32 cellular contexts compared by ENCODE assay signal in the genomic region with DNA sequence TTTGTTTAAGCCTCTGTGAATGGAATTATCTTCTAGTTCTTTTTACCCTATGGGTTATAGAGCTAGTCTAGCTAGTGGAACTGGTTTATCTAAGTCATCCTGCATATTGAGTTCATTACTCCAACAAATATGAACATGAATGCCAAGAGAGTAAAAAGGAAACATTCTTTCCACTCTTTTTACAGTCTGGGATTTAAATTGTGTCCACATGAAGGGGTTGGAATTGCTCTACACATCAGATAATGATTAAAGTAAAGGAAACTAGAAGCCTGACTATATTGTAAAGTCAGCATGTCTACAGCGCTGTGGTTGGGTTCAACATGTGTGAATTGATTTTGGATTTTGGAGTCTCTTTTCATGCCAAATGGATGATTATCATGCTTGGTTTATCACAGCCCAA.
DNase-seq lines count a peak whose midpoint lies in the region; ATAC-seq and TF ChIP-seq lines count a peak whose summit lies in the region.
"Had no signal": no experiment of that assay in that cellular context is flagged by ENCODE, and none has a peak within 500 bp of the region (broad histone marks: within the 10 kb centered on the region; RNA-seq: fewer than 3 reads in every experiment).

No MANE protein-coding gene starts in this region.

- H3K4me2 ChIP-seq in mesenchymal stem cell (ENCODE audit: low read length, poor library complexity, severe bottlenecking) = no peak overlapping the region

- intact Hi-C loops in right cardiac atrium (cut with DNase I) = no loop called here
- intact Hi-C loops in psoas muscle (cut with DNase I) = no loop called here

- no peak overlapping the region for H2AK5ac ChIP-seq in mesenchymal stem cell (ENCODE audit: low read length, severe bottlenecking)

- no peak overlapping the region for H4K8ac ChIP-seq in mesenchymal stem cell (ENCODE audit: low read length)

- H3K36me3 ChIP-seq in mesenchymal stem cell (ENCODE audit: control insufficient read depth in 1 of 2, insufficient read depth in 2 of 2, low read depth in 1 of 2, low read length in 2 of 2) (no peaks in the 10 kb centered on the region), psoas muscle (ENCODE audit: insufficient read depth in 1 of 2, low read depth in 1 of 2) (no peaks in the 10 kb centered on the region)
- H3K36me3 ChIP-seq: breast epithelium, HAP-1, Peyer's patch, right atrium auricular region, spleen, thyroid gland, vagina had no signal

- no peak for TF ChIP-seq CTCF in AG09319 (IDR thresholded peaks at IDR 0.05; ENCODE audit: low read depth, low read length)
- no peak for TF ChIP-seq CTCF in HFF-Myc (IDR thresholded peaks at IDR 0.05; ENCODE audit: low read depth, low read length, missing control alignments)
- no peak for TF ChIP-seq CTCF in astrocyte of the cerebellum (IDR thresholded peaks at IDR 0.05; ENCODE audit: low read depth, low read length, missing control alignments)
- TF ChIP-seq CTCF in fibroblast of the aortic adventitia (IDR thresholded peaks at IDR 0.05; ENCODE audit: insufficient read depth, low read length) = no peak
- TF ChIP-seq CTCF in psoas muscle (IDR thresholded peaks at IDR 0.05) = no peak

- no peak overlapping the region for H3K4me3 ChIP-seq in HFF-Myc (replicated peaks; ENCODE audit: low read depth, low read length)
- H3K4me3 ChIP-seq in astrocyte of the cerebellum (ENCODE audit: low read depth, low read length) = no peak overlapping the region
- no peak overlapping the region for H3K4me3 ChIP-seq in fibroblast of the aortic adventitia (ENCODE audit: low read depth, low read length)
- no peak overlapping the region for H3K4me3 ChIP-seq in right cardiac atrium (ENCODE audit: low read length)
- no peak overlapping the region for H3K4me3 ChIP-seq in mesenchymal stem cell (ENCODE audit: insufficient read depth in 1 of 2, low read depth in 1 of 2, low read length in 2 of 2)
- no peak overlapping the region for H3K4me3 ChIP-seq in psoas muscle
- H3K4me3 ChIP-seq: breast epithelium, HAP-1, heart right ventricle, Peyer's patch, right atrium auricular region, spleen, thyroid gland, vagina had no signal

- no peak overlapping the region for H2BK120ac ChIP-seq in mesenchymal stem cell (ENCODE audit: low read depth, low read length)

- H3K27ac ChIP-seq in right cardiac atrium (ENCODE audit: low read length) = no peak overlapping the region
- no peak overlapping the region for H3K27ac ChIP-seq in mesenchymal stem cell (ENCODE audit: low read length, poor library complexity, severe bottlenecking)
- H3K27ac ChIP-seq in psoas muscle = no peak overlapping the region
- H3K27ac ChIP-seq: breast epithelium, epithelial cell of prostate, heart right ventricle, parathyroid adenoma, Peyer's patch, right atrium auricular region, spleen, thyroid gland, vagina had no signal

- H3K4me1 ChIP-seq in right cardiac atrium (ENCODE audit: control insufficient read depth, insufficient read depth, low read length) (no peaks in the 10 kb centered on the region), mesenchymal stem cell (ENCODE audit: control insufficient read depth, insufficient read depth, low read depth, low read length) (peaks cover 3% of the 10 kb centered on the region), psoas muscle (no peaks in the 10 kb centered on the region)
- H3K4me1 ChIP-seq: breast epithelium, HAP-1, heart right ventricle, parathyroid adenoma, Peyer's patch, right atrium auricular region, spleen, thyroid gland, vagina had no signal

- H3K9me3 ChIP-seq in right cardiac atrium (ENCODE audit: control insufficient read depth, low read length) (no peaks in the 10 kb centered on the region), mesenchymal stem cell (ENCODE audit: control insufficient read depth, low read length) (no peaks in the 10 kb centered on the region), psoas muscle (no peaks in the 10 kb centered on the region)
- H3K9me3 ChIP-seq: breast epithelium, HAP-1, heart right ventricle, Peyer's patch, right atrium auricular region, spleen, thyroid gland, vagina had no signal

- no peak overlapping the region for H4K91ac ChIP-seq in mesenchymal stem cell (ENCODE audit: low read length)

- no peaks in the 10 kb centered on the region for H3K79me1 ChIP-seq in mesenchymal stem cell (replicated peaks; ENCODE audit: low read length, poor library complexity, severe bottlenecking)

- H3K23ac ChIP-seq in mesenchymal stem cell (ENCODE audit: low read length in 2 of 2) = no peak overlapping the region

- 90% methylated on average over 1 of the region's 1 CpG for WGBS in right cardiac atrium
- 95% methylated on average over 1 of the region's 1 CpG for WGBS in mesenchymal stem cell
- WGBS in psoas muscle, 3 donors = 79 to 97% (median 88%) methylated on average over 1 of the region's 1 CpG

- H2BK15ac ChIP-seq in mesenchymal stem cell (ENCODE audit: low read depth, poor library complexity, severe bottlenecking) = no peak overlapping the region

- H3K27me3 ChIP-seq in right cardiac atrium (ENCODE audit: control insufficient read depth, insufficient read depth) (no peaks in the 10 kb centered on the region), mesenchymal stem cell (ENCODE audit: control insufficient read depth in 1 of 2, insufficient read depth in 1 of 2, low read length in 2 of 2) (no peaks in the 10 kb centered on the region), psoas muscle (ENCODE audit: insufficient read depth in 3 of 3, low read length in 2 of 3) (no peaks in the 10 kb centered on the region)
- H3K27me3 ChIP-seq: breast epithelium, heart right ventricle, Peyer's patch, right atrium auricular region, spleen, thyroid gland, vagina had no signal

- H2BK5ac ChIP-seq in mesenchymal stem cell (ENCODE audit: low read depth, low read length, poor library complexity, severe bottlenecking) = no peak overlapping the region

- in situ Hi-C loops in astrocyte of the cerebellum (cut with HindIII; ENCODE audit: low sequenced_read_pairs) = no loop called here

- no peak overlapping the region for H2BK12ac ChIP-seq in mesenchymal stem cell (ENCODE audit: low read length in 2 of 2)

- H2AFZ ChIP-seq in mesenchymal stem cell (ENCODE audit: low read depth, low read length) = no peak overlapping the region
- H2AFZ ChIP-seq: parathyroid adenoma had no signal

- DNase-seq in AG09319 (ENCODE audit: extremely low read depth, low read depth) (peak; percentile 61), HFF-Myc (ENCODE audit: extremely low read depth, low read depth) (peak; percentile 59), astrocyte of the cerebellum (ENCODE audit: low read depth) (peak; percentile 83), fibroblast of the aortic adventitia (ENCODE audit: low read depth) (peak; percentile 65), right cardiac atrium (no peak), mesenchymal stem cell (no peak), psoas muscle (no peak)
- DNase-seq: activated CD4-positive, alpha-beta memory T cell treated with anti-CD3 and anti-CD28 coated beads, Interleukin-2, amount 10 ng/mL, durations not matched to agents 7 days and 5 days; activated CD8-positive, alpha-beta memory T cell treated with anti-CD3 and anti-CD28 coated beads, Interleukin-2, amount 50 U/mL, for 4 hours; activated naive CD4-positive, alpha-beta T cell; C1 segment of cervical spinal cord; DND-41; heart right ventricle; kidney; left ventricle myocardium superior; NCI-H1417 treated with DMSO at 0.1 percent for 48 hours; NCI-H2081 treated with DMSO at 0.1 percent for 48 hours; NCI-H226; Peyer's patch; SHP77; spleen; stimulated activated CD4-positive, alpha-beta T cell treated with anti-CD3 and anti-CD28 coated beads, Interleukin-2, amount 100 ng/mL, for 24 hours; stimulated activated naive CD8-positive, alpha-beta T cell treated with anti-CD3 and anti-CD28 coated beads, Interleukin-15, amount 100 ng/mL, for 72 hours; T-helper 9 cell; thyroid gland had no signal

- no peak overlapping the region for H3K14ac ChIP-seq in mesenchymal stem cell (ENCODE audit: low read length in 2 of 2)

- no peak overlapping the region for H3K4ac ChIP-seq in mesenchymal stem cell (ENCODE audit: low read depth in 1 of 2, low read length in 2 of 2)

- ATAC-seq in right cardiac atrium (no peak), HG03457 (IDR thresholded peaks at IDR 0.05; ENCODE audit: unreplicated experiment) (no peak), psoas muscle (no peak)
- ATAC-seq: heart right ventricle; left ventricle myocardium superior; stimulated activated naive CD8-positive, alpha-beta T cell treated with anti-CD3 and anti-CD28 coated beads, Interleukin-15, amount 100 ng/mL, for 72 hours had no signal

- H3K9ac ChIP-seq in mesenchymal stem cell (ENCODE audit: low read length) = no peak overlapping the region
- H3K9ac ChIP-seq: parathyroid adenoma had no signal

- no peak overlapping the region for H3K18ac ChIP-seq in mesenchymal stem cell (ENCODE audit: low read depth in 1 of 2, low read length in 2 of 2)

Comparison
In these comparisons a context has a peak if more than half of its experiments do, and no peak if none do; other contexts are left out.
1. DNase-seq: peak in AG09319 (single experiment), HFF-Myc (single experiment), astrocyte of the cerebellum (single experiment) and fibroblast of the aortic adventitia (single experiment); none in right cardiac atrium (0 of 3), mesenchymal stem cell (single experiment) and psoas muscle (0 of 2).